ENCODE assay signal across 8 cellular contexts in the genomic region with DNA sequence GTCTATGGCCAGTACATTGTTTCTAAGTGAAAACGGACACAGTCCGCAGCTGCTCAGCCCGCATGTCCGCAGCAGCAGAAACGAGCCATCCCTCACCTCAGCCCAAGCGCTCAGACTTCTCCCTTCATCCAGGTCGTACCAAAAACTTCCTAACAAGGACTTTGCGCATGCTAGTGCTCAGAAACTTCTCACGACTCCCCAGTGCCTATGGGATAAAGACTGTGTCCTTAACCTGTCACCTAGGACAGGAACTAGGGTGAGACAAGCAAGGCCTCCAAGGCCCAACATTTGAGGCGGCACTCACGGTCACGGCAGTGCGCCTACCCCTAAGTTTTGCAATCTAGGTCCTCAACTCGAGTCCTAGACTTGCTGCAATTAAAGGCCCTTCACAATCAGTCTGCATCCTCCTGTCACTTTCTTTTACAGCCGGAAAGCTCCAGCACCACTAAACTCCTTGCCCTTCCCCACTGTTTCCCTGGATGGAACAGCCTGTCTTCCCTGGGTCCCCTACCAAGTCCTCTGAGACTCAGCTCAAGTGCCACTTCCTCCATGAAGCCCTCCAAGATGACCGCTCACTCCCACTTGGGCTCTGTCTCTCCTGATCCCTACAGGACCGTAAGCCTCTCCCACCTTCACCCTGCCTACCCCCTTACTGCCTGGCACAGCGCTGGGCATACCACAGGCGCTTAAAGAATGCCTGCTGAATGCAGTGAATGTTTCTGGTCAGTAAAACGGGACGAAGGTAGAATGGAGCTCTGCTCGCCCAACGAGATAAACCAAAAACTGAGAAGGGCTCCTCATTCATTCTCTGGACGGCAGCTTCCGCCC. TPM values are rescaled to one million over a fixed set of nuclear protein-coding genes. Genes with fewer than 3 reads are reported as not detected.
DNase-seq lines count a peak whose midpoint lies in the region; ATAC-seq and TF ChIP-seq lines count a peak whose summit lies in the region.

No MANE protein-coding gene starts in this region.

- H3K14ac ChIP-seq in neuronal stem cell (ENCODE audit: low read length) = no peak overlapping the region

- H3K9me3 ChIP-seq in SJSA1 (replicated peaks) (no peaks in the 10 kb centered on the region), esophagus muscularis mucosa (no peaks in the 10 kb centered on the region), neuronal stem cell (replicated peaks in 1 of 2; ENCODE audit: control insufficient read depth in 2 of 2, insufficient read depth in 1 of 2, low read depth in 1 of 2, low read length in 2 of 2) (peaks cover 2 to 7% of the 10 kb centered on the region in 2 donors)

- no peak overlapping the region for H4K8ac ChIP-seq in neuronal stem cell (ENCODE audit: low read depth, low read length)

- no peak overlapping the region for H3K4ac ChIP-seq in neuronal stem cell (ENCODE audit: low read length)

- H4K91ac ChIP-seq in neuronal stem cell (ENCODE audit: low read depth, low read length, poor library complexity) = no peak overlapping the region

- peak overlapping the region; percentile 97 for H3K4me3 Mint-ChIP-seq in activated naive CD4-positive, alpha-beta T cell treated with anti-CD3 and anti-CD28 coated beads, Interleukin-2, amount 50 U/mL, for 24 hours

- no peak for ATAC-seq in HG02588 (IDR thresholded peaks at IDR 0.05; ENCODE audit: unreplicated experiment)

- peaks cover 10% of the 10 kb centered on the region for H3K79me1 ChIP-seq in neuronal stem cell (ENCODE audit: low read depth, low read length)

- intact Hi-C loops in esophagus muscularis mucosa (cut with DNase I) = no loop called here

- peak overlapping the region; percentile 93 for H2AFZ ChIP-seq in neuronal stem cell (ENCODE audit: low read length)

- H3K23ac ChIP-seq in neuronal stem cell (ENCODE audit: low read depth, low read length, poor library complexity) = no peak overlapping the region

- H2BK5ac ChIP-seq in neuronal stem cell (ENCODE audit: low read length) = no peak overlapping the region

- H3K27me3 Mint-ChIP-seq in activated naive CD4-positive, alpha-beta T cell treated with anti-CD3 and anti-CD28 coated beads, Interleukin-2, amount 50 U/mL, for 24 hours = no peaks in the 10 kb centered on the region

- no peak overlapping the region for H2BK12ac ChIP-seq in neuronal stem cell (ENCODE audit: low read length)

- peak overlapping the region; percentile 98 for H3K4me2 ChIP-seq in neuronal stem cell (ENCODE audit: insufficient read depth, low read length, poor library complexity, severe bottlenecking)

- H3K4me1 ChIP-seq in SJSA1 (replicated peaks) = peaks cover 20% of the 10 kb centered on the region
- peaks cover 19 to 29% (median 25%) of the 10 kb centered on the region in 4 donors for H3K4me1 ChIP-seq in esophagus muscularis mucosa
- H3K4me1 ChIP-seq in neuronal stem cell (ENCODE audit: control insufficient read depth in 2 of 2, insufficient read depth in 1 of 2, low read depth in 1 of 2, low read length in 2 of 2) = peaks cover 16 to 17% of the 10 kb centered on the region in 2 donors

- peak overlapping the region; percentile 91 for H3K27ac Mint-ChIP-seq in activated naive CD4-positive, alpha-beta T cell treated with anti-CD3 and anti-CD28 coated beads, Interleukin-2, amount 50 U/mL, for 24 hours

- no peaks in the 10 kb centered on the region for H3K9me3 Mint-ChIP-seq in activated naive CD4-positive, alpha-beta T cell treated with anti-CD3 and anti-CD28 coated beads, Interleukin-2, amount 50 U/mL, for 24 hours

- peak overlapping the region; percentile 33 for H2BK15ac ChIP-seq in neuronal stem cell (ENCODE audit: low read length)

- WGBS in esophagus muscularis mucosa = 46% methylated on average over 25 of the region's 25 CpGs
- WGBS in neuronal stem cell (ENCODE audit: extremely low coverage in 2 of 2, insufficient read length in 2 of 2, insufficient replicate concordance in 1 of 2), 2 donors = no CpG with 5 or more reads among the region's 25 CpGs

- H3K4me1 Mint-ChIP-seq in activated naive CD4-positive, alpha-beta T cell treated with anti-CD3 and anti-CD28 coated beads, Interleukin-2, amount 50 U/mL, for 24 hours = peaks cover 52% of the 10 kb centered on the region

- no peak overlapping the region for H2BK120ac ChIP-seq in neuronal stem cell (ENCODE audit: low read depth, low read length)

- TF ChIP-seq EP300 in esophagus muscularis mucosa (IDR thresholded peaks at IDR 0.05) = no peak

- H3K4me3 ChIP-seq in SJSA1 (peak overlapping the region; percentile 97), esophagus muscularis mucosa (peak overlapping the region; percentile 83 to 93 (median 90)), neuronal stem cell (ENCODE audit: low read length in 2 of 2) (peak overlapping the region; percentile 83 to 86)

- peak overlapping the region; percentile 96 for H3K18ac ChIP-seq in neuronal stem cell (ENCODE audit: low read length)

- H3K27me3 ChIP-seq in SJSA1 (replicated peaks) = no peaks in the 10 kb centered on the region
- no peaks in the 10 kb centered on the region for H3K27me3 ChIP-seq in esophagus muscularis mucosa
- no peaks in the 10 kb centered on the region for H3K27me3 ChIP-seq in neuronal stem cell (ENCODE audit: control insufficient read depth in 3 of 3, insufficient read depth in 3 of 3, low read depth in 1 of 3, low read length in 3 of 3)

- peak overlapping the region; percentile 33 for H3K9ac ChIP-seq in neuronal stem cell (ENCODE audit: low read depth, low read length, poor library complexity)

- TF ChIP-seq POLR2A in esophagus muscularis mucosa (IDR thresholded peaks at IDR 0.05; ENCODE audit: low read depth) = no peak

- no peak for TF ChIP-seq CTCF in esophagus muscularis mucosa (IDR thresholded peaks at IDR 0.05)

- peak overlapping the region; percentile 30 for H2AK5ac ChIP-seq in neuronal stem cell (ENCODE audit: low read depth, low read length)

- H3K27ac ChIP-seq in SJSA1 = peak overlapping the region; percentile 87
- H3K27ac ChIP-seq in esophagus muscularis mucosa (replicated peaks in 1 of 4) = peak overlapping the region; percentile 82 to 91 (median 88)
- H3K27ac ChIP-seq in neuronal stem cell (replicated peaks; ENCODE audit: low read length) = no peak overlapping the region

- H3K36me3 Mint-ChIP-seq in activated naive CD4-positive, alpha-beta T cell treated with anti-CD3 and anti-CD28 coated beads, Interleukin-2, amount 50 U/mL, for 24 hours = peaks cover 5% of the 10 kb centered on the region

- no peak for DNase-seq in activated naive CD4-positive, alpha-beta T cell treated with anti-CD3 and anti-CD28 coated beads, Interleukin-2, amount 50 U/mL, for 16 hours
- DNase-seq in SJSA1 (ENCODE audit: low read depth in 1 of 2, low spot score in 2 of 2) (no peak), esophagus muscularis mucosa (ENCODE audit: extremely low spot score) (peak; percentile 47), neuronal stem cell (ENCODE audit: low spot score) (no peak), KG1 (lab: John Stamatoyannopoulos, UW) (no peak)
- no peak for DNase-seq in stimulated activated CD4-positive, alpha-beta T cell treated with anti-CD3 and anti-CD28 coated beads, Interleukin-4, amount 100 ng/mL, for 1 hour

- H3K36me3 ChIP-seq in SJSA1 (peaks cover 15% of the 10 kb centered on the region), esophagus muscularis mucosa (no peaks in the 10 kb centered on the region), neuronal stem cell (replicated peaks in 1 of 2; ENCODE audit: control insufficient read depth in 2 of 2, insufficient read depth in 2 of 2, low read length in 2 of 2) (peaks cover 0 to 15% of the 10 kb centered on the region in 2 donors)

RNA-seq across cellular contexts. Expression of a gene that starts 1.2 kb away (rescaled TPM):
- 12.4 and 30.3 TPM in 2 replicates for total RNA-seq in SJSA1 (2014; rRNA removed; shearing (Covaris generic))
- total RNA-seq in esophagus muscularis mucosa = 10 to 100 TPM; 13.4 to 18.2 (median 16.1) TPM
- 19.2 TPM for polyA plus RNA-seq in neuronal stem cell (2013, experiment 1 of 2)
- polyA plus RNA-seq in neuronal stem cell (2013, experiment 2 of 2) = 19.5 TPM

RNA-seq across cellular contexts. Expression of a gene that starts 23.2 kb away (rescaled TPM):
- 1.1 and 2.1 TPM in 2 replicates for total RNA-seq in SJSA1 (2014; rRNA removed; shearing (Covaris generic))
- 10 to 100 TPM; 14.2 to 45.8 (median 32.1) TPM for total RNA-seq in esophagus muscularis mucosa
- 26.8 TPM for polyA plus RNA-seq in neuronal stem cell (2013, experiment 1 of 2)
- 28.4 TPM for polyA plus RNA-seq in neuronal stem cell (2013, experiment 2 of 2)

RNA-seq across cellular contexts. Expression of a gene that starts 49.2 kb away (rescaled TPM):
- total RNA-seq in SJSA1 (2014; rRNA removed; shearing (Covaris generic)) = 30.5 and 47.7 TPM in 2 replicates
- total RNA-seq in esophagus muscularis mucosa = 10 to 100 TPM; 53.1 to 71.5 (median 56.5) TPM
- 27.6 TPM for polyA plus RNA-seq in neuronal stem cell (2013, experiment 1 of 2)
- 28.3 TPM for polyA plus RNA-seq in neuronal stem cell (2013, experiment 2 of 2)
